8 cellular contexts compared by ENCODE assay signal in the genomic region with DNA sequence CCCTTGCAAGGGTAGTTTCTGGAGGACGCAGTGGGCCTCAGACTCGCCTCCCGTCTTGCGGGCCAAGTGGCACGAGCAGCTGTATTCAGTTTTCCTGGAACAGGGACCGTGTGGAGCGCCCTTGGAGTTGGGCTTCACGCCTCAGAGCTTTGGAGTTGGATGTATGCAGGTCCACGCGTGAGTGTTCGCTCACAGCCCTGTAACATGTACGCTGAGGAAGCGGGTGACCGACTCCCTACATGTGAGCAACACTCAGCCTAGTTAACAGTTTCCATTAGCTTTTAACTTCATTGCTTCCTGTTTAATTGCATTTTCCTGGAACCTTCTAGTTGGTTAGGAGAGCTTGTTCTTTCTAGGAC. TPM values are rescaled to one million over a fixed set of nuclear protein-coding genes. Genes with fewer than 3 reads are reported as not detected.
DNase-seq lines count a peak whose midpoint lies in the region; ATAC-seq and TF ChIP-seq lines count a peak whose summit lies in the region.

No MANE protein-coding gene starts in this region.

- H3K27me3 ChIP-seq in heart left ventricle (no peaks in the 10 kb centered on the region), rectal smooth muscle tissue (ENCODE audit: control insufficient read depth, insufficient read depth, low read length) (no peaks in the 10 kb centered on the region)

- no peak for ATAC-seq in heart left ventricle
- no peak for ATAC-seq in omental fat pad (ENCODE audit: low FRiP score)

- H3K36me3 Mint-ChIP-seq in activated T-helper 2 cell treated with anti-CD3 and anti-CD28 coated beads, Interferon-gamma antibody, Interleukin-2, Interleukin-4, amounts not matched to agents 10 μg/mL and 5 μg/mL and 100 μg/mL, durations not matched to agents 14 hours and 24 hours and 36 hours (ENCODE audit: low read depth), result peaks cover 20% of the 10 kb centered on the region

- peak overlapping the region; percentile 99 for H3K9ac ChIP-seq in rectal smooth muscle tissue (ENCODE audit: low read length)

- no peaks in the 10 kb centered on the region for H3K36me3 ChIP-seq in heart left ventricle
- H3K36me3 ChIP-seq in rectal smooth muscle tissue (ENCODE audit: control insufficient read depth, insufficient read depth, low read length), result no peaks in the 10 kb centered on the region

- H3K9me3 ChIP-seq in heart left ventricle, result peaks cover 0 to 4% (median 0%) of the 10 kb centered on the region in 12 donors

- H3K27me3 Mint-ChIP-seq in activated T-helper 2 cell treated with anti-CD3 and anti-CD28 coated beads, Interferon-gamma antibody, Interleukin-2, Interleukin-4, amounts not matched to agents 10 μg/mL and 5 μg/mL and 100 μg/mL, durations not matched to agents 14 hours and 24 hours and 36 hours (ENCODE audit: low read depth), result no peaks in the 10 kb centered on the region

- peaks cover 57% of the 10 kb centered on the region for H3K4me1 Mint-ChIP-seq in activated T-helper 2 cell treated with anti-CD3 and anti-CD28 coated beads, Interferon-gamma antibody, Interleukin-2, Interleukin-4, amounts not matched to agents 10 μg/mL and 5 μg/mL and 100 μg/mL, durations not matched to agents 14 hours and 24 hours and 36 hours (ENCODE audit: low read depth)

- peak; percentile 48 for DNase-seq in COLO668 (lab: John Stamatoyannopoulos, UW; ENCODE audit: unreplicated experiment)
- peak; percentile 28 for DNase-seq in M059J (ENCODE audit: low read depth)
- DNase-seq in activated T-helper 2 cell treated with anti-CD3 and anti-CD28 coated beads, Interferon-gamma antibody, Interleukin-2, Interleukin-4, amounts not matched to agents 10 μg/mL and 5 μg/mL and 100 μg/mL, durations not matched to agents 14 hours and 24 hours and 36 hours (ENCODE audit: low spot score), result peak; percentile 20
- DNase-seq in heart left ventricle, result peak in 2 of 5 donors; percentile 22 to 38
- DNase-seq in NCI-H1092 (lab: John Stamatoyannopoulos, UW), result no peak
- DNase-seq in AG08395 (ENCODE audit: low spot score), result no peak
- no peak for DNase-seq in omental fat pad (ENCODE audit: low spot score)

- H3K4me3 ChIP-seq in heart left ventricle (peak overlapping the region; percentile 59 to 91 (median 86)), rectal smooth muscle tissue (ENCODE audit: low read length) (peak overlapping the region; percentile 95)

- WGBS in heart left ventricle, 4 donors, result 0 to 2% (median 0%) methylated on average over 6 to 14 of the region's 14 CpGs

- no peak for TF ChIP-seq CTCF in heart left ventricle (IDR thresholded peaks at IDR 0.05)
- TF ChIP-seq CTCF in omental fat pad (IDR thresholded peaks at IDR 0.05), result no peak

- H3K9me3 Mint-ChIP-seq in activated T-helper 2 cell treated with anti-CD3 and anti-CD28 coated beads, Interferon-gamma antibody, Interleukin-2, Interleukin-4, amounts not matched to agents 10 μg/mL and 5 μg/mL and 100 μg/mL, durations not matched to agents 14 hours and 24 hours and 36 hours, result peaks cover 8% of the 10 kb centered on the region

- TF ChIP-seq POLR2A in heart left ventricle (IDR thresholded peaks at IDR 0.05), result no peak

- intact Hi-C loops in activated T-helper 2 cell treated with anti-CD3 and anti-CD28 coated beads, Interferon-gamma antibody, Interleukin-2, Interleukin-4, amounts not matched to agents 10 μg/mL and 5 μg/mL and 100 μg/mL, durations not matched to agents 14 hours and 24 hours and 36 hours (cut with micrococcal nuclease), result loop anchor here (1.0 to 10.0 kb wide), 5 partner anchors 60 to 415 kb away; partner anchors contain the start of gene UBAC2
- intact Hi-C loops in heart left ventricle (cut with DNase I), result loop anchor here in 6 of 10 donors (5.0 to 10.0 kb wide), 7 partner anchors 57 to 1173 kb away; partner anchors contain the start of genes CLYBL (in 2 of the 6), TMTC4 (in 1 of the 6) and UBAC2 (in 1 of the 6)

- H3K4me1 ChIP-seq in heart left ventricle (peaks cover 6 to 87% (median 61%) of the 10 kb centered on the region in 12 donors), rectal smooth muscle tissue (ENCODE audit: control insufficient read depth, insufficient read depth, low read length) (peaks cover 24% of the 10 kb centered on the region)

- peak overlapping the region; percentile 86 for H3K27ac Mint-ChIP-seq in activated T-helper 2 cell treated with anti-CD3 and anti-CD28 coated beads, Interferon-gamma antibody, Interleukin-2, Interleukin-4, amounts not matched to agents 10 μg/mL and 5 μg/mL and 100 μg/mL, durations not matched to agents 14 hours and 24 hours and 36 hours

- H3K4me3 Mint-ChIP-seq in activated T-helper 2 cell treated with anti-CD3 and anti-CD28 coated beads, Interferon-gamma antibody, Interleukin-2, Interleukin-4, amounts not matched to agents 10 μg/mL and 5 μg/mL and 100 μg/mL, durations not matched to agents 14 hours and 24 hours and 36 hours (ENCODE audit: low read depth), result peak overlapping the region; percentile 89

- H3K27ac ChIP-seq in heart left ventricle, result peak overlapping the region; percentile 13 to 93 (median 86)
- peak overlapping the region; percentile 87 for H3K27ac ChIP-seq in rectal smooth muscle tissue (ENCODE audit: low read depth, low read length)

RNA-seq across cellular contexts. Expression of gene TM9SF2, which starts 0.7 kb away (rescaled TPM):
- total RNA-seq in M059J (2014; rRNA removed; shearing (Covaris generic)), result 172 and 215 TPM in 2 replicates
- 77.5 and 78.5 TPM in 2 replicates for total RNA-seq in activated T-helper 2 cell treated with anti-CD3 and anti-CD28 coated beads, Interferon-gamma antibody, Interleukin-2, Interleukin-4, amounts not matched to agents 10 μg/mL and 5 μg/mL and 100 μg/mL, durations not matched to agents 14 hours and 24 hours and 36 hours
- total RNA-seq in heart left ventricle, result 10 to 100 TPM; 54.2 to 83.4 (median 68.2) TPM
- polyA plus RNA-seq in heart left ventricle, result 10 to 100 TPM; 22.4 to 84.3 TPM
- 10 to 100 TPM; 72.1 to 92.0 (median 88.4) TPM for total RNA-seq in omental fat pad

Comparison
In these comparisons a context has a peak if more than half of its experiments do, and no peak if none do; other contexts are left out.
1. DNase-seq: peak in COLO668 (single experiment), M059J (single experiment) and activated T-helper 2 cell treated with anti-CD3 and anti-CD28 coated beads, Interferon-gamma antibody, Interleukin-2, Interleukin-4, amounts not matched to agents 10 μg/mL and 5 μg/mL and 100 μg/mL, durations not matched to agents 14 hours and 24 hours and 36 hours (single experiment); none in NCI-H1092 (single experiment), AG08395 (single experiment) and omental fat pad (single experiment).